ENCODE assay signal across 1 cellular context in the genomic region with DNA sequence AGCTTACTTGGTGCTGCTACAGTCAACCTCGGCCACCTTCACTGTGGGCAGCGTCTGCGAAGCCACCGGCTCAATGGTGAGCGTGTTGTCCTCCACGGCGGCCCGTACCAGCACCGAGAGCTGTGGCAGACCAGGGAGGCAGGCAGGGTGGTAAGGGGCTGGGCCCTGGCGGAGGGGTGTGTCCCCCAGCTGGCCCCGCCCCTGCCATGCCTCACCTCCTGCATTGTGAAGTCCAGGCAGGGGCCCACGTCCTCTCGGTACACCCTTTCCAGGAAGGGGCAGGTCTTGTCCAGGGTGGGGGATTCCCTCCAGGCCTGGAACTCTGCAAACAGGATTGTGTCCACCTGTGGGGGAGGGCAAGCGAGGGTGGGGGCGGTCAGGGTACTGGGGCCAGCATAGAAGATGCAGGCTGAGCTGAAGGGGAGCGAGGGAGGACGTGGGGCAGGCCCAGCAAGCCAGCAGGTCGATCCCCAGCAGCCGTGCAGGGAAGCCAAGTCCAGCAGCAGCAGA.
A peak's percentile ranks its signal among the peaks of the same experiment; 100 is the strongest.
TF ChIP-seq lines count a peak whose summit lies in the region.

No MANE protein-coding gene starts in this region.

TF ChIP-seq in HepG2, 621 proteins besides CTCF, POLR2A, EP300 and RAD21 (continued from another document and continues in another):
- TF ChIP-seq, protein P1, sequence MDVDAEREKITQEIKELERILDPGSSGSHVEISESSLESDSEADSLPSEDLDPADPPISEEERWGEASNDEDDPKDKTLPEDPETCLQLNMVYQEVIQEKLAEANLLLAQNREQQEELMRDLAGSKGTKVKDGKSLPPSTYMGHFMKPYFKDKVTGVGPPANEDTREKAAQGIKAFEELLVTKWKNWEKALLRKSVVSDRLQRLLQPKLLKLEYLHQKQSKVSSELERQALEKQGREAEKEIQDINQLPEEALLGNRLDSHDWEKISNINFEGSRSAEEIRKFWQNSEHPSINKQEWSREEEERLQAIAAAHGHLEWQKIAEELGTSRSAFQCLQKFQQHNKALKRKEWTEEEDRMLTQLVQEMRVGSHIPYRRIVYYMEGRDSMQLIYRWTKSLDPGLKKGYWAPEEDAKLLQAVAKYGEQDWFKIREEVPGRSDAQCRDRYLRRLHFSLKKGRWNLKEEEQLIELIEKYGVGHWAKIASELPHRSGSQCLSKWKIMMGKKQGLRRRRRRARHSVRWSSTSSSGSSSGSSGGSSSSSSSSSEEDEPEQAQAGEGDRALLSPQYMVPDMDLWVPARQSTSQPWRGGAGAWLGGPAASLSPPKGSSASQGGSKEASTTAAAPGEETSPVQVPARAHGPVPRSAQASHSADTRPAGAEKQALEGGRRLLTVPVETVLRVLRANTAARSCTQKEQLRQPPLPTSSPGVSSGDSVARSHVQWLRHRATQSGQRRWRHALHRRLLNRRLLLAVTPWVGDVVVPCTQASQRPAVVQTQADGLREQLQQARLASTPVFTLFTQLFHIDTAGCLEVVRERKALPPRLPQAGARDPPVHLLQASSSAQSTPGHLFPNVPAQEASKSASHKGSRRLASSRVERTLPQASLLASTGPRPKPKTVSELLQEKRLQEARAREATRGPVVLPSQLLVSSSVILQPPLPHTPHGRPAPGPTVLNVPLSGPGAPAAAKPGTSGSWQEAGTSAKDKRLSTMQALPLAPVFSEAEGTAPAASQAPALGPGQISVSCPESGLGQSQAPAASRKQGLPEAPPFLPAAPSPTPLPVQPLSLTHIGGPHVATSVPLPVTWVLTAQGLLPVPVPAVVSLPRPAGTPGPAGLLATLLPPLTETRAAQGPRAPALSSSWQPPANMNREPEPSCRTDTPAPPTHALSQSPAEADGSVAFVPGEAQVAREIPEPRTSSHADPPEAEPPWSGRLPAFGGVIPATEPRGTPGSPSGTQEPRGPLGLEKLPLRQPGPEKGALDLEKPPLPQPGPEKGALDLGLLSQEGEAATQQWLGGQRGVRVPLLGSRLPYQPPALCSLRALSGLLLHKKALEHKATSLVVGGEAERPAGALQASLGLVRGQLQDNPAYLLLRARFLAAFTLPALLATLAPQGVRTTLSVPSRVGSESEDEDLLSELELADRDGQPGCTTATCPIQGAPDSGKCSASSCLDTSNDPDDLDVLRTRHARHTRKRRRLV (CRISPR knock-in tag; IDR thresholded peaks at IDR 0.05) = no peak
- TF ChIP-seq ZFP36L1 (CRISPR knock-in tag; IDR thresholded peaks at IDR 0.05) (no peak), RORA (CRISPR knock-in tag; IDR thresholded peaks at IDR 0.05) (no peak), ZNF329 (CRISPR knock-in tag; IDR thresholded peaks at IDR 0.05; ENCODE audit: low read depth) (no peak), PAF1 (CRISPR knock-in tag; IDR thresholded peaks at IDR 0.05) (no peak), RARA (CRISPR knock-in tag; IDR thresholded peaks at IDR 0.05) (peak; percentile 44; the same call in 1 of the 2 replicates), TCF7 (IDR thresholded peaks at IDR 0.05; ENCODE audit: low read depth) (no peak), RXRA (CRISPR knock-in tag; IDR thresholded peaks at IDR 0.05) (no peak), PRMT3 (CRISPR knock-in tag; IDR thresholded peaks at IDR 0.05; ENCODE audit: borderline replicate concordance, low read depth) (no peak), RARG (CRISPR knock-in tag; IDR thresholded peaks at IDR 0.05; ENCODE audit: low read depth) (no peak), ZNF589 (CRISPR knock-in tag; conservative IDR thresholded peaks at IDR 0.05) (no peak), PPARG (CRISPR knock-in tag; conservative IDR thresholded peaks at IDR 0.05) (no peak), ZNF720 (CRISPR knock-in tag; IDR thresholded peaks at IDR 0.05) (no peak), NFE2L2 (IDR thresholded peaks at IDR 0.05; ENCODE audit: low read length) (no peak), HIVEP1 (CRISPR knock-in tag; IDR thresholded peaks at IDR 0.05) (peak; percentile 97), ZNF333 (CRISPR knock-in tag; IDR thresholded peaks at IDR 0.05; ENCODE audit: borderline replicate concordance) (no peak), ZNF441 (CRISPR knock-in tag; IDR thresholded peaks at IDR 0.05; ENCODE audit: borderline replicate concordance) (no peak), GATAD1 (CRISPR knock-in tag; IDR thresholded peaks at IDR 0.05) (peak; percentile 26; the same call in 1 of the 2 replicates), ZNF24 (IDR thresholded peaks at IDR 0.05) (no peak), MXI1 (IDR thresholded peaks at IDR 0.05; ENCODE audit: borderline replicate concordance, low read depth, low read length) (peak; percentile 67; the same call in 1 of the 3 replicates), ZNF619 (CRISPR knock-in tag; IDR thresholded peaks at IDR 0.05) (no peak; the same call in 1 of the 2 replicates), ZNF136 (CRISPR knock-in tag; IDR thresholded peaks at IDR 0.05; ENCODE audit: low read depth) (no peak)
- TF ChIP-seq, protein P2, sequence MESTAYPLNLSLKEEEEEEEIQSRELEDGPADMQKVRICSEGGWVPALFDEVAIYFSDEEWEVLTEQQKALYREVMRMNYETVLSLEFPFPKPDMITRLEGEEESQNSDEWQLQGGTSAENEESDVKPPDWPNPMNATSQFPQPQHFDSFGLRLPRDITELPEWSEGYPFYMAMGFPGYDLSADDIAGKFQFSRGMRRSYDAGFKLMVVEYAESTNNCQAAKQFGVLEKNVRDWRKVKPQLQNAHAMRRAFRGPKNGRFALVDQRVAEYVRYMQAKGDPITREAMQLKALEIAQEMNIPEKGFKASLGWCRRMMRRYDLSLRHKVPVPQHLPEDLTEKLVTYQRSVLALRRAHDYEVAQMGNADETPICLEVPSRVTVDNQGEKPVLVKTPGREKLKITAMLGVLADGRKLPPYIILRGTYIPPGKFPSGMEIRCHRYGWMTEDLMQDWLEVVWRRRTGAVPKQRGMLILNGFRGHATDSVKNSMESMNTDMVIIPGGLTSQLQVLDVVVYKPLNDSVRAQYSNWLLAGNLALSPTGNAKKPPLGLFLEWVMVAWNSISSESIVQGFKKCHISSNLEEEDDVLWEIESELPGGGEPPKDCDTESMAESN (CRISPR knock-in tag; conservative IDR thresholded peaks at IDR 0.05) = 0 out of 2 replicates have a peak, but pooled peaks have one; percentile 19
- TF ChIP-seq, protein P3, sequence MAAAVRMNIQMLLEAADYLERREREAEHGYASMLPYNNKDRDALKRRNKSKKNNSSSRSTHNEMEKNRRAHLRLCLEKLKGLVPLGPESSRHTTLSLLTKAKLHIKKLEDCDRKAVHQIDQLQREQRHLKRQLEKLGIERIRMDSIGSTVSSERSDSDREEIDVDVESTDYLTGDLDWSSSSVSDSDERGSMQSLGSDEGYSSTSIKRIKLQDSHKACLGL (CRISPR knock-in tag; IDR thresholded peaks at IDR 0.05) = no peak
- TF ChIP-seq, protein P4, sequence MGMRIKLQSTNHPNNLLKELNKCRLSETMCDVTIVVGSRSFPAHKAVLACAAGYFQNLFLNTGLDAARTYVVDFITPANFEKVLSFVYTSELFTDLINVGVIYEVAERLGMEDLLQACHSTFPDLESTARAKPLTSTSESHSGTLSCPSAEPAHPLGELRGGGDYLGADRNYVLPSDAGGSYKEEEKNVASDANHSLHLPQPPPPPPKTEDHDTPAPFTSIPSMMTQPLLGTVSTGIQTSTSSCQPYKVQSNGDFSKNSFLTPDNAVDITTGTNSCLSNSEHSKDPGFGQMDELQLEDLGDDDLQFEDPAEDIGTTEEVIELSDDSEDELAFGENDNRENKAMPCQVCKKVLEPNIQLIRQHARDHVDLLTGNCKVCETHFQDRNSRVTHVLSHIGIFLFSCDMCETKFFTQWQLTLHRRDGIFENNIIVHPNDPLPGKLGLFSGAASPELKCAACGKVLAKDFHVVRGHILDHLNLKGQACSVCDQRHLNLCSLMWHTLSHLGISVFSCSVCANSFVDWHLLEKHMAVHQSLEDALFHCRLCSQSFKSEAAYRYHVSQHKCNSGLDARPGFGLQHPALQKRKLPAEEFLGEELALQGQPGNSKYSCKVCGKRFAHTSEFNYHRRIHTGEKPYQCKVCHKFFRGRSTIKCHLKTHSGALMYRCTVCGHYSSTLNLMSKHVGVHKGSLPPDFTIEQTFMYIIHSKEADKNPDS (CRISPR knock-in tag; IDR thresholded peaks at IDR 0.05) = no peak
- TF ChIP-seq, protein P5, sequence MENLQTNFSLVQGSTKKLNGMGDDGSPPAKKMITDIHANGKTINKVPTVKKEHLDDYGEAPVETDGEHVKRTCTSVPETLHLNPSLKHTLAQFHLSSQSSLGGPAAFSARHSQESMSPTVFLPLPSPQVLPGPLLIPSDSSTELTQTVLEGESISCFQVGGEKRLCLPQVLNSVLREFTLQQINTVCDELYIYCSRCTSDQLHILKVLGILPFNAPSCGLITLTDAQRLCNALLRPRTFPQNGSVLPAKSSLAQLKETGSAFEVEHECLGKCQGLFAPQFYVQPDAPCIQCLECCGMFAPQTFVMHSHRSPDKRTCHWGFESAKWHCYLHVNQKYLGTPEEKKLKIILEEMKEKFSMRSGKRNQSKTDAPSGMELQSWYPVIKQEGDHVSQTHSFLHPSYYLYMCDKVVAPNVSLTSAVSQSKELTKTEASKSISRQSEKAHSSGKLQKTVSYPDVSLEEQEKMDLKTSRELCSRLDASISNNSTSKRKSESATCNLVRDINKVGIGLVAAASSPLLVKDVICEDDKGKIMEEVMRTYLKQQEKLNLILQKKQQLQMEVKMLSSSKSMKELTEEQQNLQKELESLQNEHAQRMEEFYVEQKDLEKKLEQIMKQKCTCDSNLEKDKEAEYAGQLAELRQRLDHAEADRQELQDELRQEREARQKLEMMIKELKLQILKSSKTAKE (CRISPR knock-in tag; IDR thresholded peaks at IDR 0.05; ENCODE audit: borderline replicate concordance) = no peak
- TF ChIP-seq, protein P6, sequence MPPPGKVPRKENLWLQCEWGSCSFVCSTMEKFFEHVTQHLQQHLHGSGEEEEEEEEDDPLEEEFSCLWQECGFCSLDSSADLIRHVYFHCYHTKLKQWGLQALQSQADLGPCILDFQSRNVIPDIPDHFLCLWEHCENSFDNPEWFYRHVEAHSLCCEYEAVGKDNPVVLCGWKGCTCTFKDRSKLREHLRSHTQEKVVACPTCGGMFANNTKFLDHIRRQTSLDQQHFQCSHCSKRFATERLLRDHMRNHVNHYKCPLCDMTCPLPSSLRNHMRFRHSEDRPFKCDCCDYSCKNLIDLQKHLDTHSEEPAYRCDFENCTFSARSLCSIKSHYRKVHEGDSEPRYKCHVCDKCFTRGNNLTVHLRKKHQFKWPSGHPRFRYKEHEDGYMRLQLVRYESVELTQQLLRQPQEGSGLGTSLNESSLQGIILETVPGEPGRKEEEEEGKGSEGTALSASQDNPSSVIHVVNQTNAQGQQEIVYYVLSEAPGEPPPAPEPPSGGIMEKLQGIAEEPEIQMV (CRISPR knock-in tag; IDR thresholded peaks at IDR 0.05; ENCODE audit: low read depth) = no peak
- TF ChIP-seq, protein P7, sequence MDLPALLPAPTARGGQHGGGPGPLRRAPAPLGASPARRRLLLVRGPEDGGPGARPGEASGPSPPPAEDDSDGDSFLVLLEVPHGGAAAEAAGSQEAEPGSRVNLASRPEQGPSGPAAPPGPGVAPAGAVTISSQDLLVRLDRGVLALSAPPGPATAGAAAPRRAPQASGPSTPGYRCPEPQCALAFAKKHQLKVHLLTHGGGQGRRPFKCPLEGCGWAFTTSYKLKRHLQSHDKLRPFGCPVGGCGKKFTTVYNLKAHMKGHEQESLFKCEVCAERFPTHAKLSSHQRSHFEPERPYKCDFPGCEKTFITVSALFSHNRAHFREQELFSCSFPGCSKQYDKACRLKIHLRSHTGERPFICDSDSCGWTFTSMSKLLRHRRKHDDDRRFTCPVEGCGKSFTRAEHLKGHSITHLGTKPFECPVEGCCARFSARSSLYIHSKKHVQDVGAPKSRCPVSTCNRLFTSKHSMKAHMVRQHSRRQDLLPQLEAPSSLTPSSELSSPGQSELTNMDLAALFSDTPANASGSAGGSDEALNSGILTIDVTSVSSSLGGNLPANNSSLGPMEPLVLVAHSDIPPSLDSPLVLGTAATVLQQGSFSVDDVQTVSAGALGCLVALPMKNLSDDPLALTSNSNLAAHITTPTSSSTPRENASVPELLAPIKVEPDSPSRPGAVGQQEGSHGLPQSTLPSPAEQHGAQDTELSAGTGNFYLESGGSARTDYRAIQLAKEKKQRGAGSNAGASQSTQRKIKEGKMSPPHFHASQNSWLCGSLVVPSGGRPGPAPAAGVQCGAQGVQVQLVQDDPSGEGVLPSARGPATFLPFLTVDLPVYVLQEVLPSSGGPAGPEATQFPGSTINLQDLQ (CRISPR knock-in tag; IDR thresholded peaks at IDR 0.05) = no peak
- TF ChIP-seq, protein P8, sequence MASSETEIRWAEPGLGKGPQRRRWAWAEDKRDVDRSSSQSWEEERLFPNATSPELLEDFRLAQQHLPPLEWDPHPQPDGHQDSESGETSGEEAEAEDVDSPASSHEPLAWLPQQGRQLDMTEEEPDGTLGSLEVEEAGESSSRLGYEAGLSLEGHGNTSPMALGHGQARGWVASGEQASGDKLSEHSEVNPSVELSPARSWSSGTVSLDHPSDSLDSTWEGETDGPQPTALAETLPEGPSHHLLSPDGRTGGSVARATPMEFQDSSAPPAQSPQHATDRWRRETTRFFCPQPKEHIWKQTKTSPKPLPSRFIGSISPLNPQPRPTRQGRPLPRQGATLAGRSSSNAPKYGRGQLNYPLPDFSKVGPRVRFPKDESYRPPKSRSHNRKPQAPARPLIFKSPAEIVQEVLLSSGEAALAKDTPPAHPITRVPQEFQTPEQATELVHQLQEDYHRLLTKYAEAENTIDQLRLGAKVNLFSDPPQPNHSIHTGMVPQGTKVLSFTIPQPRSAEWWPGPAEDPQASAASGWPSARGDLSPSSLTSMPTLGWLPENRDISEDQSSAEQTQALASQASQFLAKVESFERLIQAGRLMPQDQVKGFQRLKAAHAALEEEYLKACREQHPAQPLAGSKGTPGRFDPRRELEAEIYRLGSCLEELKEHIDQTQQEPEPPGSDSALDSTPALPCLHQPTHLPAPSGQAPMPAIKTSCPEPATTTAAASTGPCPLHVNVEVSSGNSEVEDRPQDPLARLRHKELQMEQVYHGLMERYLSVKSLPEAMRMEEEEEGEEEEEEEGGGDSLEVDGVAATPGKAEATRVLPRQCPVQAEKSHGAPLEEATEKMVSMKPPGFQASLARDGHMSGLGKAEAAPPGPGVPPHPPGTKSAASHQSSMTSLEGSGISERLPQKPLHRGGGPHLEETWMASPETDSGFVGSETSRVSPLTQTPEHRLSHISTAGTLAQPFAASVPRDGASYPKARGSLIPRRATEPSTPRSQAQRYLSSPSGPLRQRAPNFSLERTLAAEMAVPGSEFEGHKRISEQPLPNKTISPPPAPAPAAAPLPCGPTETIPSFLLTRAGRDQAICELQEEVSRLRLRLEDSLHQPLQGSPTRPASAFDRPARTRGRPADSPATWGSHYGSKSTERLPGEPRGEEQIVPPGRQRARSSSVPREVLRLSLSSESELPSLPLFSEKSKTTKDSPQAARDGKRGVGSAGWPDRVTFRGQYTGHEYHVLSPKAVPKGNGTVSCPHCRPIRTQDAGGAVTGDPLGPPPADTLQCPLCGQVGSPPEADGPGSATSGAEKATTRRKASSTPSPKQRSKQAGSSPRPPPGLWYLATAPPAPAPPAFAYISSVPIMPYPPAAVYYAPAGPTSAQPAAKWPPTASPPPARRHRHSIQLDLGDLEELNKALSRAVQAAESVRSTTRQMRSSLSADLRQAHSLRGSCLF (CRISPR knock-in tag; IDR thresholded peaks at IDR 0.05; ENCODE audit: borderline replicate concordance) = no peak
- TF ChIP-seq, protein P9, sequence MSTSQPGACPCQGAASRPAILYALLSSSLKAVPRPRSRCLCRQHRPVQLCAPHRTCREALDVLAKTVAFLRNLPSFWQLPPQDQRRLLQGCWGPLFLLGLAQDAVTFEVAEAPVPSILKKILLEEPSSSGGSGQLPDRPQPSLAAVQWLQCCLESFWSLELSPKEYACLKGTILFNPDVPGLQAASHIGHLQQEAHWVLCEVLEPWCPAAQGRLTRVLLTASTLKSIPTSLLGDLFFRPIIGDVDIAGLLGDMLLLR (CRISPR knock-in tag; IDR thresholded peaks at IDR 0.05) = no peak
